1 cellular context compared by ENCODE assay signal in the genomic region with DNA sequence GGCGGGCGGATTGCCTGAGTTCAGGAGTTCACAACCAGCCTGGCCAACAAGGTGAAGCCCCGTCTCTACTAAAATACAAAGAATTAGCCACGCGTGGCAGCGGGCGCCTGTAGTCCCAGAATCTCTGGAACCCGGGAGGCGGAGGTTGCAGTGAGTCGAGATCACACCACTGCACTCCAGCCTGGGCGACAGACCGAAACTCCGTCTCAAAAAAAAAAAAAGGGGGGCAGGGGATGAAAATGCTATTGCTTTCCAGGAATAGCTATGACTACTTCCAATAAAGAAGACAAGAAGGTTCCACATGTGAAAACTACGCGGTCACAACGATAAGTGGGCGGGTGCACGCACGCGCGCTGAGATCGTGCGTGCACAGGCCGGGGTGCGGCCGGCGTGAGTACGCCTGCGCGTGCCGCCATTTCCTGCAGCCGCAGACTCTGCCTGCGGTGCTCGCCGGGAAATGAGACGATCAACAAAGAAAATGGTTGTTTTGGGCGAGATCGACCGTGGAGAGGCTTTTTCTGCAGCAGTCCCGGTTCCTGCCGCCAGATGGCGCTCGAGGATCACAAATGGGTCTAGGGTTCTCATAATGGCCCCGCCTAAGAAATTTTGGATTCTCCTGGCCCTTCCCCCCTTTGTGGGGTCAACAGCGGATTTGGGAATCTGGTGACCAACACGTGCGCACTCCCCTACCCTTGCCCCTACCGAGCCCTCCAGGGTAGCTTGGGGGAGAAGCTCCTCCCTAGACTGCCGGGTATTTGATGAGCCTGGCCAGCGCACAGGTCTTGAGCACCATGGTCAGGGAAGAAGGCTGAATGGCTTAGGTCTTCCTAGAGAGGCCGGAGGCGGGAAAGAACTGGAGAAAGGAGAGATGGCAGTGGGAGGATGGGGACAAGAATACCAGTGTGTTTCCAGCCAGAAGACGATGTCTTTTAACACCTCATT.
TF ChIP-seq lines count a peak whose summit lies in the region.

No MANE protein-coding gene starts in this region.

TF ChIP-seq in K562, 482 proteins besides CTCF, POLR2A, EP300 and RAD21 (continued from another document):
- TF ChIP-seq ZBTB11 (CRISPR knock-in tag; IDR thresholded peaks at IDR 0.05): peak in 1 of 3 experiments; percentile 27; a peak in 1 of 6 replicates
- TF ChIP-seq, protein P1, sequence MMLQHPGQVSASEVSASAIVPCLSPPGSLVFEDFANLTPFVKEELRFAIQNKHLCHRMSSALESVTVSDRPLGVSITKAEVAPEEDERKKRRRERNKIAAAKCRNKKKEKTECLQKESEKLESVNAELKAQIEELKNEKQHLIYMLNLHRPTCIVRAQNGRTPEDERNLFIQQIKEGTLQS (IDR thresholded peaks at IDR 0.05): no peak
- TF ChIP-seq, protein P1 (CRISPR knock-in tag; conservative IDR thresholded peaks at IDR 0.05): peak; percentile 34; the same call in 1 of the 2 replicates
- TF ChIP-seq E2F1 (CRISPR knock-in tag; IDR thresholded peaks at IDR 0.05): no peak
- TF ChIP-seq RBM34 (IDR thresholded peaks at IDR 0.05; ENCODE audit: borderline replicate concordance, insufficient read depth, low read length): no peak
- TF ChIP-seq CREB1 (IDR thresholded peaks at IDR 0.05): no peak
- peak; percentile 41 for TF ChIP-seq CREB1 (CRISPR knock-in tag; IDR thresholded peaks at IDR 0.05)
- TF ChIP-seq NFATC3 (IDR thresholded peaks at IDR 0.05): no peak
- TF ChIP-seq ZNF165 (CRISPR knock-in tag; IDR thresholded peaks at IDR 0.05; ENCODE audit: borderline replicate concordance): no peak
- TF ChIP-seq KLF16 (IDR thresholded peaks at IDR 0.05): no peak
- no peak for TF ChIP-seq MCM5 (IDR thresholded peaks at IDR 0.05; ENCODE audit: low read depth)
- TF ChIP-seq KLF13 (tag; IDR thresholded peaks at IDR 0.05; ENCODE audit: borderline replicate concordance, low read depth): peak; percentile 22; the same call in 1 of the 2 replicates
- peak; percentile 90 for TF ChIP-seq LCOR (CRISPR knock-in tag; IDR thresholded peaks at IDR 0.05)
- no peak for TF ChIP-seq ATF2 (CRISPR knock-in tag; IDR thresholded peaks at IDR 0.05)
- no peak for TF ChIP-seq ZNF431 (CRISPR knock-in tag; IDR thresholded peaks at IDR 0.05)
